In genomic region chr7:45190406-45191165, GRCh38 we compare ENCODE assay signal across 1 cellular context.
TF ChIP-seq lines count a peak whose summit lies in the region.

No MANE protein-coding gene starts in this region.

TF ChIP-seq in H1, 55 proteins besides CTCF, POLR2A, EP300 and RAD21 (continued from another document):
- TF ChIP-seq USF2 (IDR thresholded peaks at IDR 0.05; ENCODE audit: low read length) (no peak), TBP (IDR thresholded peaks at IDR 0.05; ENCODE audit: low read depth, low read length) (no peak), ZNF274 (IDR thresholded peaks at IDR 0.05; ENCODE audit: borderline replicate concordance, extremely low read depth, low read length) (no peak), CHD7 (IDR thresholded peaks at IDR 0.05; ENCODE audit: insufficient replicate concordance, low read length) (no peak), SP4 (IDR thresholded peaks at IDR 0.05; ENCODE audit: low read length) (no peak)
TF ChIP-seq in H1: peak in this region for 0.
